In the genomic region with DNA sequence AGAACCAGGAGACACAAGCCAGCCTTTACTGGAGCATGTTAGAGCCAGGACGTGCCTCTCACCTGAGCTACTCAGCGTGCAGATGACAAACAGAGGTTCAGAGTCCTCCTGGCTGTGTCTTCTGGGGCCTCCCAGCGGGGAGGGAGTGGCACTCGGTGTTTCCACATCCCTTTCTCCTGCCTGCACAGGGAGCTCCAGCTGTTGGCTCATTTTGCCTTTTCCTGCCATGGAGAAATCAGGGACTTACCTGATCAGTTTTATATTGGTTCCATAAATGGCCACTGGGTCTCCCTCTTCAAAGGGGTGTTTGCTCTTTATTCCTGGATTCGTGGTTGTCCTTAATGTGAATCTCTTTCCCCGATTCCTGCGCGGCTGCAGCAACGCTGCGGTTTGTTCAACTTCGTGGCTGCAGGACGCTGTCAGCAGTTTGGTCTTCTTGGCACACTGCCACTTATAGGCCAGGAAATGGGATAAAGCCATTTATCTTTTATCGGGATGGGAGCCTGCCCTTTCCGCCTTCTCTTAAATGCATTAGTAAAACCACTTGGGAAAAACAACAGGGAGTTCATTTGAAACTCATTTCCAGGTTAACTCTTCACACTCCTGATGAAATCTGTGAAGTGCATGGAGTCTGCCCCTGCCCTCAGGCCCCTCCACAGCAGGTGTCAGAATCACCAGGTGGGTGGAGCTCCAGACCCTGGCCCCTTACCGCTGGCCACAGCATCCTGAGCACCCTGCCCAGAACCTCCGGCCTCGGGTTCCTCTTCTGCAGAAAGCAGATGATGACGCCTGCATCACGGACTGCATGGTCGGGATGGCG, we compare ENCODE assay signal across 10 cellular contexts. TPM values are rescaled to one million over a fixed set of nuclear protein-coding genes. Genes with fewer than 3 reads are reported as not detected.
DNase-seq lines count a peak whose midpoint lies in the region; ATAC-seq, FAIRE-seq and TF ChIP-seq lines count a peak whose summit lies in the region.
"Had no signal": no experiment of that assay in that cellular context is flagged by ENCODE, and none has a peak within 500 bp of the region (broad histone marks: within the 10 kb centered on the region; RNA-seq: fewer than 3 reads in every experiment).

No MANE protein-coding gene starts in this region.

- peaks cover 11% of the 10 kb centered on the region for H3K27me3 Mint-ChIP-seq in chondrocyte (ENCODE audit: low read depth)
- H3K27me3 Mint-ChIP-seq in activated T-helper 2 cell treated with anti-CD3 and anti-CD28 coated beads, Interferon-gamma antibody, Interleukin-2, Interleukin-4, amounts not matched to agents 10 μg/mL and 5 μg/mL and 100 μg/mL, durations not matched to agents 14 hours and 24 hours and 36 hours (ENCODE audit: low read depth), result peaks cover 28% of the 10 kb centered on the region

- no peak overlapping the region for H3K27ac Mint-ChIP-seq in chondrocyte (ENCODE audit: unreplicated experiment)
- H3K27ac Mint-ChIP-seq in activated T-helper 2 cell treated with anti-CD3 and anti-CD28 coated beads, Interferon-gamma antibody, Interleukin-2, Interleukin-4, amounts not matched to agents 10 μg/mL and 5 μg/mL and 100 μg/mL, durations not matched to agents 14 hours and 24 hours and 36 hours, result no peak overlapping the region

- intact Hi-C loops in activated T-helper 2 cell treated with anti-CD3 and anti-CD28 coated beads, Interferon-gamma antibody, Interleukin-2, Interleukin-4, amounts not matched to agents 10 μg/mL and 5 μg/mL and 100 μg/mL, durations not matched to agents 14 hours and 24 hours and 36 hours (cut with micrococcal nuclease), result no loop called here

- FAIRE-seq in GM19239 (lab: Jason Lieb, UNC), result no peak

- peaks cover 1% of the 10 kb centered on the region for H3K36me3 Mint-ChIP-seq in chondrocyte (ENCODE audit: low read depth)
- H3K36me3 Mint-ChIP-seq in activated T-helper 2 cell treated with anti-CD3 and anti-CD28 coated beads, Interferon-gamma antibody, Interleukin-2, Interleukin-4, amounts not matched to agents 10 μg/mL and 5 μg/mL and 100 μg/mL, durations not matched to agents 14 hours and 24 hours and 36 hours (ENCODE audit: low read depth), result no peaks in the 10 kb centered on the region

- peaks cover 9% of the 10 kb centered on the region for H3K9me3 Mint-ChIP-seq in chondrocyte (ENCODE audit: low read depth)
- no peaks in the 10 kb centered on the region for H3K9me3 Mint-ChIP-seq in activated T-helper 2 cell treated with anti-CD3 and anti-CD28 coated beads, Interferon-gamma antibody, Interleukin-2, Interleukin-4, amounts not matched to agents 10 μg/mL and 5 μg/mL and 100 μg/mL, durations not matched to agents 14 hours and 24 hours and 36 hours

- H3K4me3 Mint-ChIP-seq in chondrocyte (ENCODE audit: unreplicated experiment), result peak overlapping the region; percentile 37
- no peak overlapping the region for H3K4me3 Mint-ChIP-seq in activated T-helper 2 cell treated with anti-CD3 and anti-CD28 coated beads, Interferon-gamma antibody, Interleukin-2, Interleukin-4, amounts not matched to agents 10 μg/mL and 5 μg/mL and 100 μg/mL, durations not matched to agents 14 hours and 24 hours and 36 hours (ENCODE audit: low read depth)

- ATAC-seq in GM18858 (IDR thresholded peaks at IDR 0.05; ENCODE audit: unreplicated experiment) (no peak), GM18502 (IDR thresholded peaks at IDR 0.05; ENCODE audit: poor library complexity, unreplicated experiment) (no peak)

- H3K4me1 Mint-ChIP-seq in chondrocyte (ENCODE audit: low read depth), result peaks cover 8% of the 10 kb centered on the region
- no peaks in the 10 kb centered on the region for H3K4me1 Mint-ChIP-seq in activated T-helper 2 cell treated with anti-CD3 and anti-CD28 coated beads, Interferon-gamma antibody, Interleukin-2, Interleukin-4, amounts not matched to agents 10 μg/mL and 5 μg/mL and 100 μg/mL, durations not matched to agents 14 hours and 24 hours and 36 hours (ENCODE audit: low read depth)

- TF ChIP-seq CTCF in chondrocyte (IDR thresholded peaks at IDR 0.05), result no peak

- DNase-seq in DMS153 (lab: John Stamatoyannopoulos, UW) (peak; percentile 84), NCI-H2107 (lab: John Stamatoyannopoulos, UW) (peak; percentile 51), chondrocyte (ENCODE audit: low spot score) (no peak), lung microvascular endothelial cell (ENCODE audit: low read depth in 2 of 2) (peak; percentile 41 to 90), GM19239 (ENCODE audit: insufficient read length, low spot score) (no peak)
- DNase-seq in activated T-helper 2 cell treated with anti-CD3 and anti-CD28 coated beads, Interferon-gamma antibody, Interleukin-2, Interleukin-4, amounts not matched to agents 10 μg/mL and 5 μg/mL and 100 μg/mL, durations not matched to agents 14 hours and 24 hours and 36 hours (ENCODE audit: low spot score), result no peak
- DNase-seq: activated effector memory CD4-positive, alpha-beta T cell treated with Interleukin-2 at 50 U/mL for 16 hours; GOT3 had no signal

RNA-seq across cellular contexts. Expression of gene MCF2L, which starts 39.8 kb away (rescaled TPM):
- total RNA-seq in chondrocyte (6.7 to 8.0 TPM (median 7.6 TPM) in 3 replicates), lung microvascular endothelial cell (3.5 and 10.9 TPM in 2 replicates)
- total RNA-seq in activated T-helper 2 cell treated with anti-CD3 and anti-CD28 coated beads, Interferon-gamma antibody, Interleukin-2, Interleukin-4, amounts not matched to agents 10 μg/mL and 5 μg/mL and 100 μg/mL, durations not matched to agents 14 hours and 24 hours and 36 hours, result 0.23 TPM in 1 of 2 replicates, not detected in the other

Comparison
In these comparisons a context has a peak if more than half of its experiments do, and no peak if none do; other contexts are left out.
1. DNase-seq: peak in DMS153 (single experiment), NCI-H2107 (single experiment) and lung microvascular endothelial cell (2 of 2); none in chondrocyte (single experiment), activated T-helper 2 cell treated with anti-CD3 and anti-CD28 coated beads, Interferon-gamma antibody, Interleukin-2, Interleukin-4, amounts not matched to agents 10 μg/mL and 5 μg/mL and 100 μg/mL, durations not matched to agents 14 hours and 24 hours and 36 hours (single experiment) and GM19239 (single experiment).